In the genomic region with DNA sequence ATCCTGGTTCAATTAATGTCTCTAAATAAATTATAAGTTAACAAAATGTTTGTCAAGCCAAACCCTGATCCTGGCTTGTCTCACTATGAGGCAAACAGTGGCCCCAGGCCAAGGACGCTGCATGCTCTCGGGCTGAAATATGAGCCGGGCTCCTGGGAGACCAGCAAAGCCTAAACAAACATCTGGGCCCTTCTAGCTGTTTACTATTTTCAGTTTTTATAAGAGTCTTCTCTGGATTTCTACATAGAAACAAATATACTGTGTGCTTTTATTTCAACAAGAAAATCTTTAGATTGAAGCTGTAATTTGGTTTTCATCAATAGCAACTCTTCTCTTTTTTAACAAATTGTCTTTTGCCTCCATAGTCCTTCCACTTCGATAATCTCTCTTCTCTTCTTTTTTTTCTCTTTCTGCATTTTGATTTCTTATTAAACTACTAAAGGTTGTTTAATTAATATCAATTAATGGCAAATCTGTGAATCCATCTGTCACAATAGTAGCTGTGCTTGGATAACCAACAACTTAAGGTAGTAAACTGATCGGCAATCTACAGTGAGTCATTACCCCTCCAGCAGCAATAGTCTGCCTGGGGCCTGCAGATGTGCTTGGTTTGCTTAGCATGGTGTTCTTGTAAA, we compare ENCODE assay signal across 8 cellular contexts.
A peak's percentile ranks its signal among the peaks of the same experiment; 100 is the strongest.
DNase-seq lines count a peak whose midpoint lies in the region; ATAC-seq and TF ChIP-seq lines count a peak whose summit lies in the region.

No MANE protein-coding gene starts in this region.

- no peak for ATAC-seq in HG02571 (IDR thresholded peaks at IDR 0.05; ENCODE audit: unreplicated experiment)
- no peak for ATAC-seq in GM18505 (IDR thresholded peaks at IDR 0.05; ENCODE audit: unreplicated experiment)

- DNase-seq in NCI-H526 (lab: John Stamatoyannopoulos, UW) = peak; percentile 4 to 41
- DNase-seq in NCI-H526 treated with DMSO at 0.1 percent for 48 hours (lab: John Stamatoyannopoulos, UW) = no peak
- DNase-seq in amniotic epithelial cell (ENCODE audit: low read depth) = peak; percentile 73
- peak; percentile 88 for DNase-seq in iris pigment epithelial cell (ENCODE audit: low read depth)
- peak; percentile 64 for DNase-seq in superior temporal gyrus (ENCODE audit: extremely low spot score)
- DNase-seq in RPMI8226 = no peak

- TF ChIP-seq POLR2A in GM18505 (IDR thresholded peaks at IDR 0.05; ENCODE audit: borderline replicate concordance, extremely low read depth, insufficient read depth, insufficient read length) = no peak

Comparison
In these comparisons a context has a peak if more than half of its experiments do, and no peak if none do; other contexts are left out.
1. DNase-seq: peak in NCI-H526 (2 of 2), amniotic epithelial cell (single experiment), iris pigment epithelial cell (single experiment) and superior temporal gyrus (single experiment); none in NCI-H526 treated with DMSO at 0.1 percent for 48 hours (single experiment) and RPMI8226 (single experiment).